8 cellular contexts compared by ENCODE assay signal in genomic region chr4:169658970-169659735, GRCh38. TPM values are rescaled to one million over a fixed set of nuclear protein-coding genes. Genes with fewer than 3 reads are reported as not detected.
DNase-seq lines count a peak whose midpoint lies in the region; ATAC-seq and TF ChIP-seq lines count a peak whose summit lies in the region.

No MANE protein-coding gene starts in this region.

- TF ChIP-seq CTCF in fibroblast of mammary gland (conservative IDR thresholded peaks at IDR 0.05; ENCODE audit: control insufficient read depth, insufficient read depth, low read depth, low read length) = no peak

- H3K4me3 ChIP-seq in SK-N-MC (peak overlapping the region; percentile 96), fibroblast of mammary gland (ENCODE audit: control insufficient read depth, low read depth, low read length) (peak overlapping the region; percentile 66), skeletal muscle tissue (ENCODE audit: low read length in 3 of 3) (peak overlapping the region in 1 of 3 donors; percentile 52)

- H3K9me3 ChIP-seq in SK-N-MC (ENCODE audit: low read depth, low read length) (no peaks in the 10 kb centered on the region), skeletal muscle tissue (ENCODE audit: control insufficient read depth in 3 of 3, low read length in 3 of 3) (no peaks in the 10 kb centered on the region)

- H3K36me3 ChIP-seq in SK-N-MC (ENCODE audit: insufficient read depth, low read length) = peaks cover 10% of the 10 kb centered on the region
- no peaks in the 10 kb centered on the region for H3K36me3 ChIP-seq in skeletal muscle tissue (ENCODE audit: control insufficient read depth in 3 of 3, insufficient read depth in 3 of 3, low read length in 3 of 3)

- ATAC-seq in GM18517 (IDR thresholded peaks at IDR 0.05; ENCODE audit: unreplicated experiment) = no peak
- ATAC-seq in GM19035 (IDR thresholded peaks at IDR 0.05; ENCODE audit: unreplicated experiment) = no peak

- peaks cover 0 to 3% (median 2%) of the 10 kb centered on the region in 3 donors for H3K4me1 ChIP-seq in skeletal muscle tissue (ENCODE audit: control insufficient read depth in 3 of 3, insufficient read depth in 3 of 3, low read length in 3 of 3)

- H3K27ac ChIP-seq in SK-N-MC (peak overlapping the region; percentile 98), skeletal muscle tissue (ENCODE audit: low read depth, low read length) (peak overlapping the region; percentile 83)

- no peaks in the 10 kb centered on the region for H3K27me3 ChIP-seq in skeletal muscle tissue (ENCODE audit: control insufficient read depth in 3 of 3, insufficient read depth in 3 of 3, low read length in 3 of 3)

- peak overlapping the region; percentile 85 for H3K9ac ChIP-seq in SK-N-MC (ENCODE audit: insufficient read length)
- H3K9ac ChIP-seq in skeletal muscle tissue (ENCODE audit: low read depth in 1 of 3, low read length in 3 of 3) = peak overlapping the region in 2 of 3 donors; percentile 72 to 90

- DNase-seq in DMS53 (lab: John Stamatoyannopoulos, UW) (peak; percentile 33), DMS53 treated with DMSO at 0.1 percent for 48 hours (lab: John Stamatoyannopoulos, UW; ENCODE audit: unreplicated experiment) (no peak), SK-N-MC (ENCODE audit: low read depth, low spot score) (no peak), fibroblast of mammary gland (ENCODE audit: low read depth) (no peak), foreskin melanocyte (no peak)

RNA-seq across cellular contexts. Expression of gene CLCN3, which starts 38.8 kb away (rescaled TPM):
- 25.1 TPM for total RNA-seq in skeletal muscle tissue

RNA-seq across cellular contexts. Expression of gene NEK1, which starts 46.8 kb away (rescaled TPM):
- total RNA-seq in skeletal muscle tissue = 16.7 TPM
